ENCODE assay signal across 34 cellular contexts in genomic region chr14:37745657-37746056, GRCh38.
"Had no signal": no experiment of that assay in that cellular context is flagged by ENCODE, and none has a peak within 500 bp of the region (broad histone marks: within the 10 kb centered on the region; RNA-seq: fewer than 3 reads in every experiment).

No MANE protein-coding gene starts in this region.

- H3K9me3 ChIP-seq: adrenal gland, ascending aorta, body of pancreas, breast epithelium had no signal

- H3K36me3 ChIP-seq: adrenal gland, ascending aorta, brain microvascular endothelial cell, breast epithelium, cardiac muscle cell had no signal

- ATAC-seq: activated naive CD4-positive, alpha-beta T cell treated with anti-CD3 and anti-CD28 coated beads, Interleukin-2, amount 50 U/mL, for 72 hours; activated naive CD8-positive, alpha-beta T cell treated with anti-CD3 and anti-CD28 coated beads, Interleukin-2, amount 50 U/mL, for 24 hours; activated T-cell treated with anti-CD3 and anti-CD28 coated beads, Interleukin-2, amount 50 U/mL, for 4 hours; activated T-cell treated with anti-CD3 and anti-CD28 coated beads, Interleukin-2, amount 50 U/mL, for 72 hours; activated T-helper 17 cell treated with anti-CD3 and anti-CD28 coated beads, Interleukin-2, amount 50 U/mL, for 72 hours; body of pancreas had no signal

- H3K27me3 ChIP-seq: adrenal gland, ascending aorta, body of pancreas, brain microvascular endothelial cell, breast epithelium, cardiac muscle cell had no signal

- FAIRE-seq: astrocyte, bronchial epithelial cell had no signal

- H3K4me1 ChIP-seq: adrenal gland, ascending aorta, body of pancreas, breast epithelium had no signal

- H3K4me3 ChIP-seq: adrenal gland, ascending aorta, body of pancreas, breast epithelium, cardiac muscle cell had no signal

- H3K27ac ChIP-seq: adrenal gland, ascending aorta, body of pancreas, brain microvascular endothelial cell, breast epithelium, cardiac muscle cell had no signal

- DNase-seq: activated effector memory CD4-positive, alpha-beta T cell treated with anti-CD3 and anti-CD28 coated beads, Interleukin-2, amount 50 U/mL, for 16 hours; activated effector memory CD4-positive, alpha-beta T cell treated with Interleukin-2 at 50 U/mL for 16 hours; activated gamma-delta T cell; activated gamma-delta T cell treated with Interleukin-2 at 50 U/mL for 16 hours; activated naive CD4-positive, alpha-beta T cell; activated naive CD4-positive, alpha-beta T cell treated with anti-CD3 and anti-CD28 coated beads for 36 hours; activated naive CD4-positive, alpha-beta T cell treated with anti-CD3 and anti-CD28 coated beads, Interleukin-2, amount 10 ng/mL, durations not matched to agents 7 days and 5 days; activated naive CD4-positive, alpha-beta T cell treated with anti-CD3 and anti-CD28 coated beads, Interleukin-2, amount 50 U/mL, for 16 hours; activated naive CD4-positive, alpha-beta T cell treated with Interleukin-2 at 50 U/mL for 16 hours; activated naive CD8-positive, alpha-beta T cell treated with anti-CD3 and anti-CD28 coated beads for 36 hours; activated naive CD8-positive, alpha-beta T cell treated with anti-CD3 and anti-CD28 coated beads, Interleukin-2, amount 10 ng/mL, durations not matched to agents 7 days and 5 days; activated naive CD8-positive, alpha-beta T cell treated with anti-CD3 and anti-CD28 coated beads, Interleukin-2, amount 50 U/mL, for 24 hours; activated T-cell treated with anti-CD3 and anti-CD28 coated beads, Interleukin-2, amount 50 U/mL, for 1 hour; activated T-cell treated with anti-CD3 and anti-CD28 coated beads, Interleukin-2, amount 50 U/mL, for 24 hours; activated T-cell treated with anti-CD3 and anti-CD28 coated beads, Interleukin-2, amount 50 U/mL, for 4 hours; activated T-cell treated with anti-CD3 and anti-CD28 coated beads, Interleukin-2, amount 50 U/mL, for 48 hours; activated T-cell treated with anti-CD3 and anti-CD28 coated beads, Interleukin-2, amount 50 U/mL, for 72 hours; adrenal gland; amniotic stem cell; amygdala; anterior cingulate cortex; aorta; body of pancreas; brain microvascular endothelial cell; caudate nucleus; central memory CD4-positive, alpha-beta T cell; cerebellar nuclear complex had no signal
